In genomic region chr18:63963610-63964256, GRCh38 we compare ENCODE assay signal across 7 cellular contexts. TPM values are rescaled to one million over a fixed set of nuclear protein-coding genes. Genes with fewer than 3 reads are reported as not detected.
DNase-seq lines count a peak whose midpoint lies in the region; ATAC-seq, FAIRE-seq and TF ChIP-seq lines count a peak whose summit lies in the region.

No MANE protein-coding gene starts in this region.

- no CpG with 5 or more reads among the region's 1 CpG for WGBS in K562 (ENCODE audit: insufficient coverage, low coverage, missing lambda C conversion rate)

- H3K27ac ChIP-seq in RWPE1 (peak overlapping the region; percentile 14), K562 (ENCODE audit: extremely low read depth, low read depth, low read length) (no peak overlapping the region), keratinocyte (ENCODE audit: control insufficient read depth, insufficient read depth, low read length) (no peak overlapping the region)

- H3K4me3 ChIP-seq in GM06990 (replicated peaks; ENCODE audit: low read depth, low read length) (no peak overlapping the region), K562 (no peak overlapping the region), keratinocyte (ENCODE audit: control insufficient read depth in 2 of 3, extremely low read depth in 1 of 3, insufficient read depth in 2 of 3, low read depth in 1 of 3, low read length in 3 of 3) (no peak overlapping the region)

- no peaks in the 10 kb centered on the region for H3K27me3 ChIP-seq in GM06990 (replicated peaks; ENCODE audit: control insufficient read depth, insufficient read depth, low read length)
- no peaks in the 10 kb centered on the region for H3K27me3 ChIP-seq in K562 (ENCODE audit: control insufficient read depth in 2 of 2, insufficient read depth in 2 of 2, low read length in 2 of 2)
- H3K27me3 ChIP-seq in keratinocyte (ENCODE audit: control insufficient read depth, extremely low read depth, insufficient read depth, low read length) = no peaks in the 10 kb centered on the region

- in situ Hi-C loops in K562 (cut with MboI) = no loop called here

- H3K79me2 ChIP-seq in K562 (ENCODE audit: control insufficient read depth, insufficient read depth, low read length) = no peaks in the 10 kb centered on the region
- no peaks in the 10 kb centered on the region for H3K79me2 ChIP-seq in keratinocyte (ENCODE audit: control insufficient read depth, insufficient read depth, low read length)

- ATAC-seq in GM21526 (IDR thresholded peaks at IDR 0.05; ENCODE audit: low FRiP score, unreplicated experiment) (peak; percentile 78), K562 (no peak)
- peak; percentile 70 to 79 for ATAC-seq in stimulated activated naive B cell treated with anti-CD40 and anti-IgM and Interleukin-4, amounts not matched to agents 10 μg/mL and 1 μg/mL and 100 μg/mL, for 72 hours (replicated peaks)

- no peaks in the 10 kb centered on the region for H3K36me3 Mint-ChIP-seq in stimulated activated naive B cell treated with anti-CD40 and anti-IgM and Interleukin-4, amounts not matched to agents 10 μg/mL and 1 μg/mL and 100 μg/mL, for 72 hours

- TF ChIP-seq EP300 in Ishikawa (IDR thresholded peaks at IDR 0.05; ENCODE audit: borderline replicate concordance) (no peak), K562 (IDR thresholded peaks at IDR 0.05; ENCODE audit: low read length) (no peak)

- H3K9me3 ChIP-seq in K562 (replicated peaks; ENCODE audit: control insufficient read depth, insufficient read depth, low read depth, low read length) (no peaks in the 10 kb centered on the region), keratinocyte (ENCODE audit: control insufficient read depth, low read depth, low read length) (no peaks in the 10 kb centered on the region)

- CTCF ChIA-PET in RWPE1 (lab: Yijun Ruan, JAX) = no interaction called here
- CTCF ChIA-PET in K562 (lab: Yijun Ruan, JAX; ENCODE audit: low intra/inter-chr PET ratio) = interaction anchor here (1.0 to 1.2 kb wide), 3 partner anchors 15 to 31 kb away, joined by 3 to 5 read pairs (median 4); no protein-coding TSS in a partner anchor

- H3K4me1 Mint-ChIP-seq in stimulated activated naive B cell treated with anti-CD40 and anti-IgM and Interleukin-4, amounts not matched to agents 10 μg/mL and 1 μg/mL and 100 μg/mL, for 72 hours = no peaks in the 10 kb centered on the region

- H3K9ac ChIP-seq in K562 (ENCODE audit: insufficient read depth in 1 of 2, low read depth in 2 of 2, low read length in 2 of 2) (no peak overlapping the region), keratinocyte (ENCODE audit: control insufficient read depth, extremely low read depth, insufficient read depth, low read length) (no peak overlapping the region)

- H3K9me1 ChIP-seq in K562 (ENCODE audit: control insufficient read depth, insufficient read depth, low read length) = no peaks in the 10 kb centered on the region
- no peaks in the 10 kb centered on the region for H3K9me1 ChIP-seq in keratinocyte (ENCODE audit: control insufficient read depth, extremely low read depth, insufficient read depth, low read length)

- no peaks in the 10 kb centered on the region for H3K9me3 Mint-ChIP-seq in stimulated activated naive B cell treated with anti-CD40 and anti-IgM and Interleukin-4, amounts not matched to agents 10 μg/mL and 1 μg/mL and 100 μg/mL, for 72 hours

- H3K27me3 Mint-ChIP-seq in stimulated activated naive B cell treated with anti-CD40 and anti-IgM and Interleukin-4, amounts not matched to agents 10 μg/mL and 1 μg/mL and 100 μg/mL, for 72 hours = peaks cover 12 to 25% of the 10 kb centered on the region in 2 donors

- BruUV-seq in K562 (replicated peaks; lab: Mats Ljungman, UMichigan) = no TSS peak

- H3K4me3 Mint-ChIP-seq in stimulated activated naive B cell treated with anti-CD40 and anti-IgM and Interleukin-4, amounts not matched to agents 10 μg/mL and 1 μg/mL and 100 μg/mL, for 72 hours = no peak overlapping the region

- dilution Hi-C loops in keratinocyte (cut with MboI; ENCODE audit: extremely low pct_ligation_motif_present, low sequenced_read_pairs) = no loop called here

- TF ChIP-seq RAD21 in Ishikawa (IDR thresholded peaks at IDR 0.05; ENCODE audit: low read depth) (peak; percentile 61), K562 (CRISPR knock-in tag; conservative IDR thresholded peaks at IDR 0.05 in 1 of 2, IDR thresholded peaks at IDR 0.05 in 1 of 2) (peak in 1 of 2 experiments; percentile 29; a peak in 3 of 4 replicates)

- no peaks in the 10 kb centered on the region for H3K4me1 ChIP-seq in K562 (replicated peaks in 1 of 2; ENCODE audit: control insufficient read depth in 2 of 2, insufficient read depth in 2 of 2, low read length in 2 of 2)
- H3K4me1 ChIP-seq in keratinocyte (ENCODE audit: control insufficient read depth, extremely low read depth, insufficient read depth, low read length) = peaks cover 12% of the 10 kb centered on the region

- POLR2A ChIA-PET in RWPE1 (lab: Yijun Ruan, JAX; ENCODE audit: low non-redundant PET) (no interaction called here), K562 (lab: Yijun Ruan, JAX) (no interaction called here)

- H4K20me1 ChIP-seq in K562 (replicated peaks; ENCODE audit: control insufficient read depth, insufficient read depth, low read length) (no peaks in the 10 kb centered on the region), keratinocyte (ENCODE audit: control insufficient read depth, extremely low read depth, insufficient read depth, low read length) (no peaks in the 10 kb centered on the region)

- FAIRE-seq in K562 (lab: Jason Lieb, UNC) = no peak
- FAIRE-seq in keratinocyte (lab: Jason Lieb, UNC) = peak; percentile 85

- intact Hi-C loops in K562 (cut with micrococcal nuclease) = no loop called here

- no peak for TF ChIP-seq POLR2A in K562 (conservative IDR thresholded peaks at IDR 0.05)

- DNase-seq in GM06990 (ENCODE audit: extremely low read depth, insufficient read length) (no peak), RWPE1 (ENCODE audit: low spot score) (no peak), K562 (ENCODE audit: extremely low read depth in 1 of 4, low spot score in 3 of 4) (peak in 1 of 4 experiments; percentile 13), keratinocyte (ENCODE audit: low read depth, low spot score) (no peak)
- no peak for DNase-seq in stimulated activated naive B cell treated with anti-CD40 and anti-IgM and Interleukin-4, amounts not matched to agents 10 μg/mL and 1 μg/mL and 100 μg/mL, for 72 hours

- TF ChIP-seq CTCF in GM06990 (IDR thresholded peaks at IDR 0.05; ENCODE audit: insufficient read depth, low read length, poor library complexity, severe bottlenecking) (peak; percentile 88), RWPE1 (conservative IDR thresholded peaks at IDR 0.05; ENCODE audit: low read depth) (peak; percentile 60), K562 (IDR thresholded peaks at IDR 0.05 in 2 of 3, conservative IDR thresholded peaks at IDR 0.05 in 1 of 3; ENCODE audit: insufficient read depth in 2 of 3, low read depth in 1 of 3, low read length in 3 of 3) (peak; percentile 16 to 48 (median 40); a peak in 3 of 6 replicates), keratinocyte (optimal IDR thresholded peaks at IDR 0.05 in 1 of 3, IDR thresholded peaks at IDR 0.05 in 1 of 3, conservative IDR thresholded peaks at IDR 0.05 in 1 of 3; ENCODE audit: extremely low read depth in 1 of 3, insufficient read depth in 2 of 3, low read length in 3 of 3) (peak; percentile 64 to 90 (median 88))

- H3K27ac Mint-ChIP-seq in stimulated activated naive B cell treated with anti-CD40 and anti-IgM and Interleukin-4, amounts not matched to agents 10 μg/mL and 1 μg/mL and 100 μg/mL, for 72 hours = no peak overlapping the region

- H2AFZ ChIP-seq in K562 (ENCODE audit: low read depth, low read length) = no peak overlapping the region
- H2AFZ ChIP-seq in keratinocyte (ENCODE audit: control insufficient read depth, low read length) = peak overlapping the region; percentile 10

- H3K36me3 ChIP-seq in GM06990 (ENCODE audit: control insufficient read depth, insufficient read depth, low read length) (peaks cover 9% of the 10 kb centered on the region), K562 (ENCODE audit: control insufficient read depth, insufficient read depth, low read length) (no peaks in the 10 kb centered on the region), keratinocyte (ENCODE audit: control insufficient read depth in 2 of 2, extremely low read depth in 1 of 2, insufficient read depth in 2 of 2, low read length in 2 of 2) (no peaks in the 10 kb centered on the region)

- no peak overlapping the region for H3K4me2 ChIP-seq in K562 (ENCODE audit: insufficient read depth, low read length)
- H3K4me2 ChIP-seq in keratinocyte (ENCODE audit: control insufficient read depth, extremely low read depth, insufficient read depth, low read depth, low read length) = no peak overlapping the region

RNA-seq across cellular contexts. Expression of gene SERPINB8, which starts 6.1 kb away (rescaled TPM):
- 0.12 TPM in 1 of 2 replicates, not detected in the other for total RNA-seq in K562 (2011; cell fraction: chromatin; rRNA removed; ENCODE audit: low replicate concordance)
- not detected in 2 replicates for total RNA-seq in K562 (2011; cell fraction: nucleolus; rRNA removed)
- not detected in 2 replicates for total RNA-seq in K562 (2011; cell fraction: nucleoplasm; rRNA removed)
- total RNA-seq in K562 (2014; rRNA removed) (0.05 TPM in 1 of 2 replicates, not detected in the other), K562 (2014; rRNA removed; fragmentation: Illumina TruSeq; extraction: Trizol) (0.07 and 0.13 TPM in 2 replicates), K562 (2015; rRNA removed; fragmentation: Illumina TruSeq; extraction: Trizol) (0.11 TPM in 2 replicates), K562 (2021) (0.09 and 0.20 TPM in 2 replicates)
- polyA plus RNA-seq in K562 (2011; rRNA removed) (0.04 and 0.11 TPM in 2 replicates), K562 (2014; fragmentation: Illumina TruSeq; extraction: Trizol) (0.19 and 0.26 TPM in 2 replicates), K562 (2014; fragmentation: Nextera tagmentation; extraction: Ambion mirVana) (under 1 TPM; 0.06 to 0.15 TPM), K562 (2014; rRNA removed) (0.07 and 0.09 TPM in 2 replicates), keratinocyte (35.3 to 48.9 TPM (median 38.6 TPM) in 3 replicates)
- not detected in 2 replicates for polyA plus RNA-seq in K562 (2011; cell fraction: cytosol; rRNA removed)
- polyA plus RNA-seq in K562 (2011; cell fraction: nucleus; rRNA removed) = not detected in 2 replicates
- polyA plus RNA-seq in K562 (2012) = 0.12 and 1.0 TPM in 2 replicates
- not detected in 2 replicates for polyA minus RNA-seq in K562 (2011; rRNA and poly(A)+ RNA removed)
- polyA minus RNA-seq in K562 (2011; cell fraction: cytosol; rRNA and poly(A)+ RNA removed) = not detected in 2 replicates
- 0.13 TPM in 1 of 2 replicates, not detected in the other for polyA minus RNA-seq in K562 (2011; cell fraction: nucleus; rRNA and poly(A)+ RNA removed)
- 40.7 TPM for polyA plus RNA-seq in keratinocyte (2011; ENCODE audit: low read depth)
- 28.2 and 44.6 TPM in 2 replicates for polyA plus RNA-seq in keratinocyte (2011; cell fraction: cytosol; rRNA removed)
- polyA plus RNA-seq in keratinocyte (2011; cell fraction: nucleus; rRNA removed) = 42.2 and 53.5 TPM in 2 replicates
- 42.9 and 55.5 TPM in 2 replicates for polyA plus RNA-seq in keratinocyte (2012; ENCODE audit: low replicate concordance)
- polyA minus RNA-seq in keratinocyte = 15.4 to 26.5 TPM (median 21.3 TPM) in 3 replicates
- 17.1 TPM for polyA minus RNA-seq in keratinocyte (2011; cell fraction: cytosol; rRNA and poly(A)+ RNA removed)
- 13.1 and 25.6 TPM in 2 replicates for polyA minus RNA-seq in keratinocyte (2011; cell fraction: nucleus; rRNA and poly(A)+ RNA removed)

RNA-seq across cellular contexts. Expression of gene HMSD, which starts 14.6 kb away (rescaled TPM):
- not detected in 2 replicates for total RNA-seq in K562 (2011; cell fraction: chromatin; rRNA removed; ENCODE audit: low replicate concordance)
- not detected in 2 replicates for total RNA-seq in K562 (2011; cell fraction: nucleolus; rRNA removed)
- total RNA-seq in K562 (2011; cell fraction: nucleoplasm; rRNA removed) = not detected in 2 replicates
- not detected in 2 replicates for total RNA-seq in K562 (2014; rRNA removed)
- not detected in 2 replicates for total RNA-seq in K562 (2014; rRNA removed; fragmentation: Illumina TruSeq; extraction: Trizol)
- total RNA-seq in K562 (2015; rRNA removed; fragmentation: Illumina TruSeq; extraction: Trizol) = not detected in 2 replicates
- 0.33 and 0.87 TPM in 2 replicates for total RNA-seq in K562 (2021)
- not detected in 2 replicates for polyA plus RNA-seq in K562 (2011; rRNA removed)
- not detected in 2 replicates for polyA plus RNA-seq in K562 (2011; cell fraction: cytosol; rRNA removed)
- polyA plus RNA-seq in K562 (2011; cell fraction: nucleus; rRNA removed) = not detected in 2 replicates
- polyA plus RNA-seq in K562 (2012) = 0.39 and 0.51 TPM in 2 replicates
- polyA plus RNA-seq in K562 (2014; fragmentation: Illumina TruSeq; extraction: Trizol) = 0.24 TPM in 1 of 2 replicates, not detected in the other
- under 1 TPM; 0.18 to 0.39 TPM for polyA plus RNA-seq in K562 (2014; fragmentation: Nextera tagmentation; extraction: Ambion mirVana)
- 0.05 TPM in 1 of 2 replicates, not detected in the other for polyA plus RNA-seq in K562 (2014; rRNA removed)
- polyA minus RNA-seq in K562 (2011; rRNA and poly(A)+ RNA removed) = not detected in 2 replicates
- polyA minus RNA-seq in K562 (2011; cell fraction: cytosol; rRNA and poly(A)+ RNA removed) = not detected in 2 replicates
- not detected in 2 replicates for polyA minus RNA-seq in K562 (2011; cell fraction: nucleus; rRNA and poly(A)+ RNA removed)
- 0.64 to 1.2 TPM (median 0.94 TPM) in 3 replicates for polyA plus RNA-seq in keratinocyte
- not detected for polyA plus RNA-seq in keratinocyte (2011; ENCODE audit: low read depth)
- polyA plus RNA-seq in keratinocyte (2011; cell fraction: cytosol; rRNA removed) = 0.19 and 0.36 TPM in 2 replicates
- polyA plus RNA-seq in keratinocyte (2011; cell fraction: nucleus; rRNA removed) = 0.28 and 0.39 TPM in 2 replicates
- polyA plus RNA-seq in keratinocyte (2012; ENCODE audit: low replicate concordance) = 0.89 TPM in 1 of 2 replicates, not detected in the other
- 0.07 to 3.5 TPM (median 0.66 TPM) in 3 replicates for polyA minus RNA-seq in keratinocyte
- polyA minus RNA-seq in keratinocyte (2011; cell fraction: cytosol; rRNA and poly(A)+ RNA removed) = not detected
- 1.9 TPM in 1 of 2 replicates, not detected in the other for polyA minus RNA-seq in keratinocyte (2011; cell fraction: nucleus; rRNA and poly(A)+ RNA removed)

RNA-seq across cellular contexts. Expression of gene SERPINB10, which starts 56.0 kb away (rescaled TPM):
- total RNA-seq in K562 (2011; cell fraction: chromatin; rRNA removed; ENCODE audit: low replicate concordance) = not detected in 2 replicates
- not detected in 2 replicates for total RNA-seq in K562 (2011; cell fraction: nucleolus; rRNA removed)
- not detected in 2 replicates for total RNA-seq in K562 (2011; cell fraction: nucleoplasm; rRNA removed)
- not detected in 2 replicates for total RNA-seq in K562 (2014; rRNA removed)
- total RNA-seq in K562 (2014; rRNA removed; fragmentation: Illumina TruSeq; extraction: Trizol) = not detected in 2 replicates
- total RNA-seq in K562 (2015; rRNA removed; fragmentation: Illumina TruSeq; extraction: Trizol) = not detected in 2 replicates
- total RNA-seq in K562 (2021) = not detected in 2 replicates
- polyA plus RNA-seq in K562 (2011; rRNA removed) = not detected in 2 replicates
- not detected in 2 replicates for polyA plus RNA-seq in K562 (2011; cell fraction: cytosol; rRNA removed)
- polyA plus RNA-seq in K562 (2011; cell fraction: nucleus; rRNA removed) = not detected in 2 replicates
- not detected in 2 replicates for polyA plus RNA-seq in K562 (2012)
- polyA plus RNA-seq in K562 (2014; fragmentation: Illumina TruSeq; extraction: Trizol) = not detected in 2 replicates
- not detected for polyA plus RNA-seq in K562 (2014; fragmentation: Nextera tagmentation; extraction: Ambion mirVana)
- polyA plus RNA-seq in K562 (2014; rRNA removed) = not detected in 2 replicates
- not detected in 2 replicates for polyA minus RNA-seq in K562 (2011; rRNA and poly(A)+ RNA removed)
- polyA minus RNA-seq in K562 (2011; cell fraction: cytosol; rRNA and poly(A)+ RNA removed) = not detected in 2 replicates
- polyA minus RNA-seq in K562 (2011; cell fraction: nucleus; rRNA and poly(A)+ RNA removed) = not detected in 2 replicates
- polyA plus RNA-seq in keratinocyte = 4.2 to 10.1 TPM (median 5.8 TPM) in 3 replicates
- polyA plus RNA-seq in keratinocyte (2011; ENCODE audit: low read depth) = 247 TPM
- polyA plus RNA-seq in keratinocyte (2011; cell fraction: cytosol; rRNA removed) = 2.1 and 3.8 TPM in 2 replicates
- polyA plus RNA-seq in keratinocyte (2011; cell fraction: nucleus; rRNA removed) = 25.8 and 26.4 TPM in 2 replicates
- 2.2 and 3.9 TPM in 2 replicates for polyA plus RNA-seq in keratinocyte (2012; ENCODE audit: low replicate concordance)
- polyA minus RNA-seq in keratinocyte = 0.23 to 6.9 TPM (median 2.7 TPM) in 3 replicates
- polyA minus RNA-seq in keratinocyte (2011; cell fraction: cytosol; rRNA and poly(A)+ RNA removed) = 1.5 TPM
- 5.9 and 17.1 TPM in 2 replicates for polyA minus RNA-seq in keratinocyte (2011; cell fraction: nucleus; rRNA and poly(A)+ RNA removed)

Comparison
In these comparisons a context has a peak if more than half of its experiments do, and no peak if none do; other contexts are left out.
1. RNA of gene SERPINB8, which starts 6.1 kb away (polyA plus RNA-seq): 28.2 to 55.5 TPM in keratinocyte; 0.04 to 1.0 TPM in K562; every median in the first group is over 10 times any median in the second.
2. Peak in every context shown above with its lines, with median percentiles within 50 percentile points of each other: CTCF ChIP-seq.